ENCODE assay signal across 8 cellular contexts in genomic region chr14:24195186-24196070, GRCh38. TPM values are rescaled to one million over a fixed set of nuclear protein-coding genes. Genes with fewer than 3 reads are reported as not detected.
A peak's percentile ranks its signal among the peaks of the same experiment; 100 is the strongest.
DNase-seq lines count a peak whose midpoint lies in the region; ATAC-seq, FAIRE-seq and TF ChIP-seq lines count a peak whose summit lies in the region.

TSS of gene TM9SF1 (minus strand) at chr14:24195441. CDS start at chr14:24195019, 422 bp downstream.

- H3K36me3 ChIP-seq in heart right ventricle (peaks cover 0 to 42% (median 15%) of the 10 kb centered on the region in 9 donors), upper lobe of right lung (peaks cover 26% of the 10 kb centered on the region)

- intact Hi-C loops in heart right ventricle (cut with DNase I) (no loop called here), upper lobe of right lung (cut with DNase I) (no loop called here)

- H3K27me3 Mint-ChIP-seq in T-cell = no peaks in the 10 kb centered on the region
- no peaks in the 10 kb centered on the region for H3K27me3 Mint-ChIP-seq in progenitor cell of endocrine pancreas

- FAIRE-seq in GM12891 (lab: Jason Lieb, UNC) = peak; percentile 96

- ATAC-seq in HG02678 (IDR thresholded peaks at IDR 0.05; ENCODE audit: unreplicated experiment) = peak; percentile 81
- peak; percentile 91 to 94 (median 93) for ATAC-seq in T-cell (replicated peaks in 1 of 4)
- ATAC-seq in heart right ventricle = peak; percentile 92 to 97 (median 96)
- ATAC-seq in upper lobe of right lung = peak; percentile 97

- no peaks in the 10 kb centered on the region for H3K27me3 ChIP-seq in heart right ventricle
- H3K27me3 ChIP-seq in upper lobe of right lung = no peaks in the 10 kb centered on the region

- H3K4me1 Mint-ChIP-seq in T-cell = peaks cover 49 to 68% (median 57%) of the 10 kb centered on the region in 3 donors
- H3K4me1 Mint-ChIP-seq in progenitor cell of endocrine pancreas (ENCODE audit: low read depth) = peaks cover 17% of the 10 kb centered on the region

- no peaks in the 10 kb centered on the region for H3K9me3 ChIP-seq in heart right ventricle
- no peaks in the 10 kb centered on the region for H3K9me3 ChIP-seq in upper lobe of right lung

- 0 to 1% (median 1%) methylated on average over 73 to 89 of the region's 89 CpGs for WGBS in adipose tissue, 3 donors
- 0% methylated on average over 82 to 89 of the region's 89 CpGs for WGBS in heart right ventricle, 2 donors

- H3K27ac ChIP-seq in adipose tissue (ENCODE audit: low read depth, low read length) = peak within 1 kb of the TSS; percentile 95
- H3K27ac ChIP-seq in heart right ventricle = peak within 1 kb of the TSS; percentile 92 to 100 (median 98)
- peak within 1 kb of the TSS; percentile 100 for H3K27ac ChIP-seq in upper lobe of right lung

- H3K9me3 Mint-ChIP-seq in T-cell (no peaks in the 10 kb centered on the region), progenitor cell of endocrine pancreas (ENCODE audit: low read depth) (no peaks in the 10 kb centered on the region)

- peak within 1 kb of the TSS; percentile 96 to 98 for H3K27ac Mint-ChIP-seq in T-cell
- peak within 1 kb of the TSS; percentile 97 for H3K27ac Mint-ChIP-seq in progenitor cell of endocrine pancreas

- H3K36me3 Mint-ChIP-seq in T-cell (peaks cover 25% of the 10 kb centered on the region), progenitor cell of endocrine pancreas (ENCODE audit: insufficient read depth) (peaks cover 24% of the 10 kb centered on the region)

- H3K4me3 Mint-ChIP-seq in T-cell (peak within 1 kb of the TSS; percentile 87 to 93 (median 92)), progenitor cell of endocrine pancreas (ENCODE audit: low read depth) (peak within 1 kb of the TSS; percentile 91)

- POLR2A ChIA-PET in T-cell (lab: Charles Lee) = interaction anchor here (0.6 to 3.7 kb wide), 11 partner anchors 10 to 203 kb away, joined by 3 to 17 read pairs (median 4); partner anchors contain the start of genes CHMP4A (in 1 of the 2), DCAF11 (in 1 of the 2), MDP1 (in 1 of the 2) and NRL (in 1 of the 2)

- CTCF ChIA-PET in T-cell (lab: Charles Lee) = interaction anchor here (1.1 to 1.4 kb wide), 2 partner anchors 40 to 236 kb away, joined by 3 to 5 read pairs; no protein-coding TSS in a partner anchor

- peak; percentile 54; the same call in 1 of the 2 replicates for TF ChIP-seq POLR2A in GM12891 (IDR thresholded peaks at IDR 0.05; ENCODE audit: low read depth, low read length)

- H3K4me1 ChIP-seq in heart right ventricle (peaks cover 4 to 39% (median 27%) of the 10 kb centered on the region in 9 donors), upper lobe of right lung (peaks cover 25% of the 10 kb centered on the region)

- TF ChIP-seq CTCF in heart right ventricle (IDR thresholded peaks at IDR 0.05) = no peak
- no peak for TF ChIP-seq CTCF in progenitor cell of endocrine pancreas (IDR thresholded peaks at IDR 0.05; ENCODE audit: unreplicated experiment)
- TF ChIP-seq CTCF in upper lobe of right lung (IDR thresholded peaks at IDR 0.05) = no peak

- DNase-seq in GM12891 (ENCODE audit: insufficient read length, low spot score) (peak; percentile 95), NCI-H1105 treated with DMSO at 0.1 percent for 48 hours (lab: John Stamatoyannopoulos, UW) (peak; percentile 79), T-cell (peak; percentile 79 to 93 (median 88)), heart right ventricle (peak; percentile 90), progenitor cell of endocrine pancreas (ENCODE audit: low spot score, unreplicated experiment) (peak; percentile 63), upper lobe of right lung (peak; percentile 96)

- H3K4me3 ChIP-seq in heart right ventricle (peak within 1 kb of the TSS; percentile 59 to 100 (median 92)), upper lobe of right lung (peak within 1 kb of the TSS; percentile 89)

TF ChIP-seq in GM12891, 5 proteins besides CTCF, POLR2A, EP300 and RAD21:
- TF ChIP-seq POU2F2 (IDR thresholded peaks at IDR 0.05; ENCODE audit: low read depth, low read length) (peak; percentile 12; the same call in 1 of the 2 replicates), PAX5 (IDR thresholded peaks at IDR 0.05; ENCODE audit: insufficient read depth, low read length, severe bottlenecking) (no peak), SPI1 (IDR thresholded peaks at IDR 0.05; ENCODE audit: low read depth, low read length) (peak; percentile 35; the same call in 1 of the 2 replicates), POLR2AphosphoS5 (IDR thresholded peaks at IDR 0.05; ENCODE audit: low read depth, low read length) (peak; percentile 45; the same call in 1 of the 2 replicates)

RNA-seq across cellular contexts. Expression of gene TM9SF1, which starts in this region (rescaled TPM):
- 14.7 TPM for polyA plus RNA-seq in GM12891 (2012; ENCODE audit: low read depth, missing spikeins)
- total RNA-seq in T-cell = 10 to 100 TPM; 19.0 to 29.5 (median 21.8) TPM
- 10 to 100 TPM; 13.6 to 44.0 (median 37.7) TPM for polyA plus RNA-seq in adipose tissue
- total RNA-seq in heart right ventricle = 10 to 100 TPM; 14.2 to 31.3 (median 18.7) TPM
- polyA plus RNA-seq in heart right ventricle = 10 to 100 TPM; 10.8 to 36.4 TPM
- 52.9 and 56.2 TPM in 2 replicates for total RNA-seq in progenitor cell of endocrine pancreas
- total RNA-seq in upper lobe of right lung = 52.0 TPM

Comparison
In these comparisons a context has a peak if more than half of its experiments do, and no peak if none do; other contexts are left out.
1. Peak in every context shown above with its lines: DNase-seq, ATAC-seq, H3K4me3 ChIP-seq and H3K27ac ChIP-seq.